23 cellular contexts compared by ENCODE assay signal in the genomic region with DNA sequence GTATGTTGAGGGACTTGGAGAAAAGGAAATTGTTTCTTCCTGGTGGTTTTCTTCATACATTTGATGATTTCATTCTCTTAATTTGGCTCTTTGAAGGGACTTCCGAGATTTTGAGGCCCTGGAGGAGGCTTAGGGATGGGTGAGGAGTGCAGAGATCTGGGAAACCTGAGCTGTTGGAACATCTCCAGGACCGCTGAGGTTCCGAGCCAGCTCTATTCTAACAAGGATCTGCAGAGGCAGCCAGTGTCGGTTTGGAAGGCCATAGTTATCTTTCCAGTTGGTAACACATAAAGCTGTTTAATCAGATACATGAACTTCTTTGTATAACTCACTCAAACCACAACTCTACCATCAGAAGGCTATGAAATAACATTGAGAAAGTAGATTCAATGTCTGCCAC.
"Had no signal": no experiment of that assay in that cellular context is flagged by ENCODE, and none has a peak within 500 bp of the region (broad histone marks: within the 10 kb centered on the region; RNA-seq: fewer than 3 reads in every experiment).

No MANE protein-coding gene starts in this region.

- H3K4me1 Mint-ChIP-seq: naive B cell had no signal

- H3K27ac Mint-ChIP-seq: mesothelial cell of epicardium, naive B cell had no signal

- H3K79me2 ChIP-seq: hepatocyte had no signal

- H3K4me2 ChIP-seq: hepatocyte had no signal

- H3K4me3 ChIP-seq: coronary artery, dorsolateral prefrontal cortex, esophagus muscularis mucosa, gastroesophageal sphincter, heart left ventricle, hepatocyte, left lung, lower lobe of right lung, mucosa of descending colon had no signal

- H3K4me1 ChIP-seq: gastroesophageal sphincter, left lung, lower lobe of right lung had no signal

- H3K36me3 Mint-ChIP-seq: mesothelial cell of epicardium, naive B cell had no signal

- H3K4me3 Mint-ChIP-seq: mesothelial cell of epicardium, naive B cell had no signal

- H2AFZ ChIP-seq: hepatocyte had no signal

- H3K36me3 ChIP-seq: esophagus muscularis mucosa, gastroesophageal sphincter, heart left ventricle, left lung, lower lobe of right lung had no signal

- H3K27ac ChIP-seq: coronary artery, dorsolateral prefrontal cortex, esophagus muscularis mucosa, gastroesophageal sphincter, heart left ventricle, hepatocyte, left lung, lower lobe of right lung had no signal

- FAIRE-seq: colon, endothelial cell of umbilical vein, islet of Langerhans, keratinocyte had no signal

- H3K27me3 ChIP-seq: dorsolateral prefrontal cortex, esophagus muscularis mucosa, gastroesophageal sphincter, heart left ventricle, left lung had no signal

- DNase-seq: dermis blood vessel endothelial cell; dorsolateral prefrontal cortex; effector CD4-positive, alpha-beta T cell; effector memory CD4-positive, alpha-beta T cell; foreskin fibroblast; foreskin melanocyte; heart left ventricle; left cardiac atrium; left lung; left ventricle myocardium superior; lower lobe of right lung; mesenchymal stem cell; mucosa of descending colon; naive B cell had no signal

- H3K9me3 Mint-ChIP-seq: naive B cell had no signal

- ATAC-seq: gastroesophageal sphincter, heart left ventricle, left cardiac atrium, left lung, left ventricle myocardium superior, lower lobe of right lung, mucosa of descending colon had no signal

- H3K9me3 ChIP-seq: esophagus muscularis mucosa, gastroesophageal sphincter, heart left ventricle, left lung, lower lobe of right lung, mucosa of descending colon had no signal
